5 cellular contexts compared by ENCODE assay signal in genomic region chr2:89985650-89986049, GRCh38.
DNase-seq lines count a peak whose midpoint lies in the region; ATAC-seq, FAIRE-seq and TF ChIP-seq lines count a peak whose summit lies in the region.
"Not testable (repeated sequence)": the region's sequence is repeated elsewhere in the genome, so short reads cannot be mapped to it uniquely, and the experiment has no call there.

No MANE protein-coding gene starts in this region.

- not testable (repeated sequence) for H3K4me1 Mint-ChIP-seq in naive B cell; stimulated activated naive B cell treated with anti-CD40 and anti-IgM and Interleukin-4, amounts not matched to agents 10 μg/mL and 1 μg/mL and 100 μg/mL, for 72 hours

- H3K27me3 ChIP-seq in DOHH2 (ENCODE audit: control insufficient read depth, low read length); GM12878 (replicated peaks in 1 of 2; ENCODE audit: control insufficient read depth in 2 of 2, insufficient read depth in 2 of 2, low read length in 1 of 2): not testable (repeated sequence)

- not testable (repeated sequence) for ATAC-seq in GM12878
- ATAC-seq in naive B cell (ENCODE audit: low read depth in 2 of 2) = peak; percentile 85 to 86
- ATAC-seq in stimulated activated naive B cell treated with anti-CD40 and anti-IgM and Interleukin-4, amounts not matched to agents 10 μg/mL and 1 μg/mL and 100 μg/mL, for 72 hours (replicated peaks) = peak; percentile 58 to 64

- H3K4me3 Mint-ChIP-seq in naive B cell = peak overlapping the region in 7 of 8 donors; percentile 39 to 74 (median 56)
- not testable (repeated sequence) for H3K4me3 Mint-ChIP-seq in stimulated activated naive B cell treated with anti-CD40 and anti-IgM and Interleukin-4, amounts not matched to agents 10 μg/mL and 1 μg/mL and 100 μg/mL, for 72 hours

- H3K27me3 Mint-ChIP-seq in naive B cell; stimulated activated naive B cell treated with anti-CD40 and anti-IgM and Interleukin-4, amounts not matched to agents 10 μg/mL and 1 μg/mL and 100 μg/mL, for 72 hours: not testable (repeated sequence)

- H3F3A ChIP-seq in DOHH2 (ENCODE audit: control insufficient read depth, insufficient read depth) = not testable (repeated sequence)

- in situ Hi-C loops in GM12878 (cut with MboI) = not testable (repeated sequence)

- H3K9me2 ChIP-seq in DOHH2 (replicated peaks; ENCODE audit: control insufficient read depth, low read length); OCI-LY7 (ENCODE audit: insufficient read depth, low read length): not testable (repeated sequence)

- not testable (repeated sequence) for TF ChIP-seq EP300 in GM12878 (IDR thresholded peaks at IDR 0.05; ENCODE audit: borderline replicate concordance in 1 of 2, control insufficient read depth in 1 of 2, low read depth in 2 of 2, low read length in 2 of 2)

- 0 out of 2 replicates have a peak overlapping the region, but pooled peaks have one; percentile 17 for H3K4me3 ChIP-seq in DOHH2 (ENCODE audit: low read length)
- H3K4me3 ChIP-seq in OCI-LY7 (ENCODE audit: low read depth, low read length, poor library complexity, severe bottlenecking) = peak overlapping the region; percentile 19
- H3K4me3 ChIP-seq in GM12878 = not testable (repeated sequence)

- not testable (repeated sequence) for H3K79me2 ChIP-seq in DOHH2 (ENCODE audit: control insufficient read depth, low read length); OCI-LY7 (ENCODE audit: insufficient read depth, low read depth, low read length); GM12878 (ENCODE audit: control insufficient read depth, insufficient read depth, low read length)

- not testable (repeated sequence) for DNase-seq in OCI-LY7 (ENCODE audit: low spot score); GM12878 (ENCODE audit: low read depth, low spot score); naive B cell; stimulated activated naive B cell treated with anti-CD40 and anti-IgM and Interleukin-4, amounts not matched to agents 10 μg/mL and 1 μg/mL and 100 μg/mL, for 72 hours

- not testable (repeated sequence) for H3K27ac ChIP-seq in DOHH2 (ENCODE audit: low read depth, low read length); GM12878 (ENCODE audit: control insufficient read depth, insufficient read depth)
- peak overlapping the region; percentile 43 for H3K27ac ChIP-seq in OCI-LY7 (ENCODE audit: low read depth, low read length, poor library complexity, severe bottlenecking)

- H3K4me2 ChIP-seq in DOHH2 (ENCODE audit: low read length) (peak overlapping the region; percentile 57), OCI-LY7 (ENCODE audit: low read length) (peak overlapping the region; percentile 46)
- H3K4me2 ChIP-seq in GM12878 (ENCODE audit: control insufficient read depth, insufficient read depth) = not testable (repeated sequence)

- peak overlapping the region in 1 of 6 donors; percentile 56 for H3K27ac Mint-ChIP-seq in naive B cell
- H3K27ac Mint-ChIP-seq in stimulated activated naive B cell treated with anti-CD40 and anti-IgM and Interleukin-4, amounts not matched to agents 10 μg/mL and 1 μg/mL and 100 μg/mL, for 72 hours = not testable (repeated sequence)

- H3K36me3 ChIP-seq in DOHH2 (ENCODE audit: control insufficient read depth, low read length); OCI-LY7 (ENCODE audit: insufficient read depth, low read length); GM12878 (ENCODE audit: control insufficient read depth in 2 of 2, insufficient read depth in 2 of 2, low read length in 1 of 2): not testable (repeated sequence)

- RAD21 ChIA-PET in GM12878 (lab: Charles Lee; ENCODE audit: unreplicated experiment) = not testable (repeated sequence)

- H4K20me1 ChIP-seq in DOHH2 (ENCODE audit: control insufficient read depth, insufficient read depth, low read depth, low read length); OCI-LY7 (ENCODE audit: insufficient read depth, low read length); GM12878 (ENCODE audit: control insufficient read depth, insufficient read depth): not testable (repeated sequence)

- not testable (repeated sequence) for H3K9ac ChIP-seq in GM12878 (ENCODE audit: control insufficient read depth, insufficient read depth, low read length)

- FAIRE-seq in GM12878 (lab: Jason Lieb, UNC) = peak; percentile 38

- peaks cover 18% of the 10 kb centered on the region for H3K4me1 ChIP-seq in DOHH2 (ENCODE audit: control insufficient read depth, low read length)
- H3K4me1 ChIP-seq in OCI-LY7 (ENCODE audit: insufficient read depth, low read length, poor library complexity, severe bottlenecking) = peaks cover 24% of the 10 kb centered on the region
- not testable (repeated sequence) for H3K4me1 ChIP-seq in GM12878 (ENCODE audit: control insufficient read depth, insufficient read depth, low read length)

- intact Hi-C loops in OCI-LY7 (cut with micrococcal nuclease; ENCODE audit: unreplicated experiment); GM12878 (cut with micrococcal nuclease; ENCODE audit: unreplicated experiment): not testable (repeated sequence)

- TF ChIP-seq CTCF in DOHH2 (IDR thresholded peaks at IDR 0.05; ENCODE audit: low read depth, low read length, poor library complexity, severe bottlenecking); OCI-LY7 (conservative IDR thresholded peaks at IDR 0.05; ENCODE audit: low read length); GM12878 (IDR thresholded peaks at IDR 0.05 in 2 of 3, conservative IDR thresholded peaks at IDR 0.05 in 1 of 3; ENCODE audit: control insufficient read depth in 2 of 3, extremely low read depth in 1 of 3, insufficient read depth in 1 of 3, low read depth in 3 of 3, low read length in 3 of 3): not testable (repeated sequence)

- POLR2A ChIA-PET in OCI-LY7 (lab: Charles Lee); GM12878 (lab: Charles Lee): not testable (repeated sequence)

- not testable (repeated sequence) for TF ChIP-seq POLR2A in GM12878 (IDR thresholded peaks at IDR 0.05; ENCODE audit: low read depth, low read length)

- no CpG with 5 or more reads among the region's 3 CpGs for WGBS in GM12878 (ENCODE audit: insufficient coverage, insufficient replicate concordance, low lambda C conversion rate, missing lambda C conversion rate)

- H3K36me3 Mint-ChIP-seq in naive B cell; stimulated activated naive B cell treated with anti-CD40 and anti-IgM and Interleukin-4, amounts not matched to agents 10 μg/mL and 1 μg/mL and 100 μg/mL, for 72 hours: not testable (repeated sequence)

- H3K9me3 ChIP-seq in DOHH2 (ENCODE audit: control insufficient read depth, insufficient read depth, low read length); OCI-LY7 (ENCODE audit: low read length); GM12878 (replicated peaks; ENCODE audit: control insufficient read depth, insufficient read depth, low read length): not testable (repeated sequence)

- SMC1A ChIA-PET in GM12878 (lab: Charles Lee; ENCODE audit: uncharacterized antibody, unreplicated experiment) = not testable (repeated sequence)

- BruUV-seq in OCI-LY7 (replicated peaks; lab: Mats Ljungman, UMichigan); GM12878 (replicated peaks; lab: Mats Ljungman, UMichigan): not testable (repeated sequence)

- CTCF ChIA-PET in OCI-LY7 (lab: Charles Lee; ENCODE audit: unreplicated experiment); GM12878 (lab: Yijun Ruan, JAX): not testable (repeated sequence)

- not testable (repeated sequence) for H3K9me3 Mint-ChIP-seq in naive B cell; stimulated activated naive B cell treated with anti-CD40 and anti-IgM and Interleukin-4, amounts not matched to agents 10 μg/mL and 1 μg/mL and 100 μg/mL, for 72 hours

- TF ChIP-seq RAD21 in GM12878 (IDR thresholded peaks at IDR 0.05; ENCODE audit: insufficient read depth, low read depth, low read length) = not testable (repeated sequence)

- H2AFZ ChIP-seq in OCI-LY7 (ENCODE audit: low read length); GM12878 (ENCODE audit: control insufficient read depth, low read depth, low read length): not testable (repeated sequence)
